ENCODE assay signal across 14 cellular contexts in genomic region chr12:56286044-56286830, GRCh38. TPM values are rescaled to one million over a fixed set of nuclear protein-coding genes. Genes with fewer than 3 reads are reported as not detected.
DNase-seq lines count a peak whose midpoint lies in the region; ATAC-seq and TF ChIP-seq lines count a peak whose summit lies in the region.
"Had no signal": no experiment of that assay in that cellular context is flagged by ENCODE, and none has a peak within 500 bp of the region (broad histone marks: within the 10 kb centered on the region; RNA-seq: fewer than 3 reads in every experiment).

No MANE protein-coding gene starts in this region.

- no peak overlapping the region for H2AFZ ChIP-seq in GM23338

- no peak overlapping the region for H3K4me3 ChIP-seq in GM23338
- H3K4me3 ChIP-seq: SJCRH30, smooth muscle cell had no signal

- H3K4me1 ChIP-seq in GM23338 (ENCODE audit: insufficient read depth), result peaks cover 13% of the 10 kb centered on the region
- H3K4me1 ChIP-seq: SJCRH30 had no signal

- peaks cover 58% of the 10 kb centered on the region for H3K36me3 Mint-ChIP-seq in GM23338 (ENCODE audit: low read depth)
- peaks cover 61% of the 10 kb centered on the region for H3K36me3 Mint-ChIP-seq in nephron progenitor cell (ENCODE audit: low read depth)

- H3K79me2 ChIP-seq in GM23338 (replicated peaks; ENCODE audit: insufficient read depth), result peaks cover 29% of the 10 kb centered on the region

- H3K4me3 Mint-ChIP-seq in GM23338 (no peak overlapping the region), nephron progenitor cell (no peak overlapping the region)

- H3K27me3 ChIP-seq in GM23338 (ENCODE audit: insufficient read depth), result no peaks in the 10 kb centered on the region
- H3K27me3 ChIP-seq: SJCRH30 had no signal

- peak overlapping the region; percentile 56; the same call in 1 of the 2 replicates for H3K4me2 ChIP-seq in GM23338
- H3K4me2 ChIP-seq: smooth muscle cell had no signal

- H3K27ac ChIP-seq in GM23338 (ENCODE audit: low read depth), result peak overlapping the region; percentile 83; the same call in 1 of the 2 replicates
- H3K27ac ChIP-seq: SJCRH30 had no signal

- H4K20me1 ChIP-seq in GM23338 (replicated peaks; ENCODE audit: insufficient read depth), result no peaks in the 10 kb centered on the region; the same call in 1 of the 2 replicates

- peaks cover 31% of the 10 kb centered on the region for H3K36me3 ChIP-seq in GM23338 (ENCODE audit: insufficient read depth)

- DNase-seq in ACHN (peak; percentile 60), GM23338 (ENCODE audit: low spot score) (peak; percentile 8), fibroblast of gingiva (ENCODE audit: low read depth) (peak; percentile 45), nephron progenitor cell (no peak), SHP77 treated with DMSO at 0.1 percent for 48 hours (lab: John Stamatoyannopoulos, UW) (no peak), SKM-1 treated with dmso at 0.1 percent for 144 hours (lab: John Stamatoyannopoulos, UW; ENCODE audit: unreplicated experiment) (no peak)
- DNase-seq in central memory CD4-positive, alpha-beta T cell, result no peak
- DNase-seq: activated CD4-positive, alpha-beta T cell treated with anti-CD3 and anti-CD28 coated beads for 4 hours; NCI-H187 treated with DMSO at 0.1 percent for 48 hours; NCI-H510A; SJCRH30; T1000 had no signal

- H3K4me1 Mint-ChIP-seq in GM23338 (peaks cover 9% of the 10 kb centered on the region), nephron progenitor cell (no peaks in the 10 kb centered on the region)

- H3K27me3 Mint-ChIP-seq in GM23338 (ENCODE audit: insufficient read depth, low read depth, poor library complexity) (peaks cover 7% of the 10 kb centered on the region), nephron progenitor cell (ENCODE audit: low read depth, poor library complexity) (no peaks in the 10 kb centered on the region)

- H3K9me2 ChIP-seq in GM23338 (ENCODE audit: insufficient read depth), result no peaks in the 10 kb centered on the region

- no peak for ATAC-seq in GM23338
- no peak for ATAC-seq in GM21717 (IDR thresholded peaks at IDR 0.05; ENCODE audit: unreplicated experiment)

- H3K27ac Mint-ChIP-seq in GM23338 (no peak overlapping the region; the same call in 1 of the 2 replicates), nephron progenitor cell (peak overlapping the region; percentile 18)

- no peak for TF ChIP-seq CTCF in GM23338 (conservative IDR thresholded peaks at IDR 0.05; ENCODE audit: low read depth in 2 of 2)
- no peak for TF ChIP-seq CTCF in nephron progenitor cell (IDR thresholded peaks at IDR 0.05)

- no peaks in the 10 kb centered on the region for H3K9me3 Mint-ChIP-seq in GM23338
- H3K9me3 Mint-ChIP-seq in nephron progenitor cell, result no peaks in the 10 kb centered on the region

- H3F3A ChIP-seq in GM23338 (replicated peaks; ENCODE audit: low read depth), result peaks cover 20% of the 10 kb centered on the region; the same call in 1 of the 2 replicates

- in situ Hi-C loops in ACHN (cut with HindIII; ENCODE audit: low pct_ligation_motif_present, low pct_unique_long_range_greater_than_20kb, low sequenced_read_pairs), result no loop called here

TF ChIP-seq in GM23338, 12 proteins besides CTCF, POLR2A, EP300 and RAD21 (continues in another document):
- TF ChIP-seq ZNF462 (CRISPR knock-in tag; IDR thresholded peaks at IDR 0.05) (no peak), EZH2phosphoT487 (IDR thresholded peaks at IDR 0.05; ENCODE audit: unreplicated experiment) (no peak), STAT1 (IDR thresholded peaks at IDR 0.05; ENCODE audit: unreplicated experiment) (no peak)

RNA-seq across cellular contexts. Expression of gene CS, which starts 13.9 kb away (rescaled TPM):
- total RNA-seq in GM23338 (2014; rRNA removed; shearing (Covaris generic)), result 163 and 166 TPM in 2 replicates
- 54.5 and 63.3 TPM in 2 replicates for polyA plus RNA-seq in GM23338 (2016; fragmentation: Nextera tagmentation; extraction: Ambion mirVana)

RNA-seq across cellular contexts. Expression of gene COQ10A, which starts 19.5 kb away (rescaled TPM):
- total RNA-seq in GM23338 (2014; rRNA removed; shearing (Covaris generic)), result 15.2 and 17.8 TPM in 2 replicates
- 12.0 and 12.8 TPM in 2 replicates for polyA plus RNA-seq in GM23338 (2016; fragmentation: Nextera tagmentation; extraction: Ambion mirVana)

RNA-seq across cellular contexts. Expression of gene ANKRD52, which starts 28.1 kb away (rescaled TPM):
- total RNA-seq in GM23338 (2014; rRNA removed; shearing (Covaris generic)), result 25.2 and 25.6 TPM in 2 replicates
- polyA plus RNA-seq in GM23338 (2016; fragmentation: Nextera tagmentation; extraction: Ambion mirVana), result 16.2 and 20.3 TPM in 2 replicates

RNA-seq across cellular contexts. Expression of gene CNPY2, which starts 29.6 kb away (rescaled TPM):
- 107 and 119 TPM in 2 replicates for total RNA-seq in GM23338 (2014; rRNA removed; shearing (Covaris generic))
- polyA plus RNA-seq in GM23338 (2016; fragmentation: Nextera tagmentation; extraction: Ambion mirVana), result 316 and 317 TPM in 2 replicates

RNA-seq across cellular contexts. Expression of gene PAN2, which starts 47.6 kb away (rescaled TPM):
- total RNA-seq in GM23338 (2014; rRNA removed; shearing (Covaris generic)), result 27.2 and 35.7 TPM in 2 replicates
- polyA plus RNA-seq in GM23338 (2016; fragmentation: Nextera tagmentation; extraction: Ambion mirVana), result 9.1 and 11.5 TPM in 2 replicates

Comparison
In these comparisons a context has a peak if more than half of its experiments do, and no peak if none do; other contexts are left out.
1. DNase-seq: peak in ACHN (single experiment), GM23338 (single experiment) and fibroblast of gingiva (single experiment); none in nephron progenitor cell (single experiment), SHP77 treated with DMSO at 0.1 percent for 48 hours (single experiment), SKM-1 treated with dmso at 0.1 percent for 144 hours (single experiment) and central memory CD4-positive, alpha-beta T cell (single experiment).